Comparison of ENCODE assay signal across 1 cellular context in the genomic region with DNA sequence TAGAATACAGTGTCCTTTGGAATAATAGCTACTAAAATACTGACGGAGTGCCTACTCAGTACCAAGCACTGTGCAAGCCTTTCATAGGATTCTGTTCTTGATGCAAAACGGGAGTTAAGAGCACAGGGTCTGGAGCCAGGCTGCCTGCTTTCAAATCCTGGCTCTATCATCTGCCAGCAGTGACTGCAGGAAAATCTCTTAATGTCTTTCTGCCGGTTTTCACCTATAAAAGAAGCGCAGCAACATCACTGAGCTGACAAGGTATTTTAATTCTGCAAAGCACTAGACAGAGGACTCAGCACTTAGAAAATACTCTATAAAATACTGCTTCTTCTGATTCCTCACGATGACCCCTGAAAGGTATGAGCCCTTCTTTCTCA.
TF ChIP-seq lines count a peak whose summit lies in the region.

No MANE protein-coding gene starts in this region.

TF ChIP-seq in WTC11, 78 proteins besides CTCF, POLR2A, EP300 and RAD21 (continued from another document):
- TF ChIP-seq, protein P1, sequence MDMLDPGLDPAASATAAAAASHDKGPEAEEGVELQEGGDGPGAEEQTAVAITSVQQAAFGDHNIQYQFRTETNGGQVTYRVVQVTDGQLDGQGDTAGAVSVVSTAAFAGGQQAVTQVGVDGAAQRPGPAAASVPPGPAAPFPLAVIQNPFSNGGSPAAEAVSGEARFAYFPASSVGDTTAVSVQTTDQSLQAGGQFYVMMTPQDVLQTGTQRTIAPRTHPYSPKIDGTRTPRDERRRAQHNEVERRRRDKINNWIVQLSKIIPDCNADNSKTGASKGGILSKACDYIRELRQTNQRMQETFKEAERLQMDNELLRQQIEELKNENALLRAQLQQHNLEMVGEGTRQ (CRISPR knock-in tag; IDR thresholded peaks at IDR 0.05): no peak
- TF ChIP-seq, protein P2, sequence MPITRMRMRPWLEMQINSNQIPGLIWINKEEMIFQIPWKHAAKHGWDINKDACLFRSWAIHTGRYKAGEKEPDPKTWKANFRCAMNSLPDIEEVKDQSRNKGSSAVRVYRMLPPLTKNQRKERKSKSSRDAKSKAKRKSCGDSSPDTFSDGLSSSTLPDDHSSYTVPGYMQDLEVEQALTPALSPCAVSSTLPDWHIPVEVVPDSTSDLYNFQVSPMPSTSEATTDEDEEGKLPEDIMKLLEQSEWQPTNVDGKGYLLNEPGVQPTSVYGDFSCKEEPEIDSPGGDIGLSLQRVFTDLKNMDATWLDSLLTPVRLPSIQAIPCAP (CRISPR knock-in tag; IDR thresholded peaks at IDR 0.05): no peak
- TF ChIP-seq ZNF232 (CRISPR knock-in tag; IDR thresholded peaks at IDR 0.05): no peak
- TF ChIP-seq NR3C1 (CRISPR knock-in tag; conservative IDR thresholded peaks at IDR 0.05; ENCODE audit: low read depth): no peak
